Comparison of ENCODE assay signal across 20 cellular contexts in the genomic region with DNA sequence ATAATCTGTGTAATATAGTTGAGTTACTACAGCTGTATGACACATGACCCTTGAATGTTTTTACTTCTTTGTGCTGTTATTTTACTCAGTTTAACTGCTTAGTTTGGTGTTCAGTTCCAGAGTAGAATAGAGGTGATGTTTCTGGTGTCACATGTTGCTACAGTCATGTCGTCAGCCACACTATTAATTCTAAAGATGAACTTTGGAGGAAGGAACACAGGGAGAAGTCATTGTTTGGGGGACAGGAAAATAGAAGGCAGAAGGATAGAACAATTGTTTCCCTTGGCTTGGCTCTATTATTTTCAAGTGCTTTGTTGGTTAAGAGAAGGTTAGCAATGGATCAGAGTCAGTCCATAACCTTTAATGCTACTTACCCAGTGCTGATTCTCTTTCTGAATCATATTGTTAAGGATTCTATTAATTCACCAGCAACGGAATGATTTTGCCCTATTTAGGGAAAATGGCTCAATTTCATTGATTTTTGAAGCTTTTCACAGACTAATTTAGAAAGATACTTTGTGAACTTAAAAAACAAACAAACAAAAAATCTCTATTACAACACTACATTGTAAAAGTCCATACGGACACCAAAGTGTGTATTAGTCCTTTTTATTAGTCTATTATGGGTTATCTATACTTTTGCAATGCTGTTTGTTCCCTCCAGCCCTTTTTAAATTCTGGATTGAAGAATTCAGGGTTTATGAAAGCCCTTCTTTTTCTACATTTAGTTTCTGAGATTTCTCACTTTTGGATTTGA.
DNase-seq lines count a peak whose midpoint lies in the region; ATAC-seq and TF ChIP-seq lines count a peak whose summit lies in the region.
"Had no signal": no experiment of that assay in that cellular context is flagged by ENCODE, and none has a peak within 500 bp of the region (broad histone marks: within the 10 kb centered on the region; RNA-seq: fewer than 3 reads in every experiment).

No MANE protein-coding gene starts in this region.

- no peaks in the 10 kb centered on the region for H3K9me3 ChIP-seq in heart left ventricle
- H3K9me3 ChIP-seq in uterus = no peaks in the 10 kb centered on the region

- H3K4me1 ChIP-seq in heart left ventricle (peaks cover 0 to 24% (median 0%) of the 10 kb centered on the region in 12 donors), uterus (no peaks in the 10 kb centered on the region)
- H3K4me1 ChIP-seq: BLaER1 had no signal

- H3K27me3 Mint-ChIP-seq in endothelial cell (ENCODE audit: unreplicated experiment) (peaks cover 2% of the 10 kb centered on the region), nephron (ENCODE audit: low read depth) (no peaks in the 10 kb centered on the region), nephron progenitor cell (ENCODE audit: low read depth, poor library complexity) (no peaks in the 10 kb centered on the region)
- peaks cover 14% of the 10 kb centered on the region for H3K27me3 Mint-ChIP-seq in activated CD4-positive, alpha-beta memory T cell treated with anti-CD3 and anti-CD28 coated beads, Interleukin-2, amount 10 ng/mL, durations not matched to agents 7 days and 5 days

- H3K36me3 Mint-ChIP-seq in endothelial cell (ENCODE audit: low read depth, unreplicated experiment) (no peaks in the 10 kb centered on the region), nephron (ENCODE audit: low read depth) (peaks cover 33% of the 10 kb centered on the region), nephron progenitor cell (ENCODE audit: low read depth) (no peaks in the 10 kb centered on the region)
- H3K36me3 Mint-ChIP-seq in activated CD4-positive, alpha-beta memory T cell treated with anti-CD3 and anti-CD28 coated beads, Interleukin-2, amount 10 ng/mL, durations not matched to agents 7 days and 5 days (ENCODE audit: low read depth) = no peaks in the 10 kb centered on the region
- H3K36me3 Mint-ChIP-seq: CD8-positive, alpha-beta T cell had no signal

- H3K4me3 ChIP-seq in heart left ventricle (no peak overlapping the region), uterus (no peak overlapping the region)
- H3K4me3 ChIP-seq: BLaER1 had no signal

- H3K27me3 ChIP-seq in heart left ventricle (no peaks in the 10 kb centered on the region), uterus (no peaks in the 10 kb centered on the region)
- H3K27me3 ChIP-seq: BLaER1 had no signal

- H3K4me3 Mint-ChIP-seq in endothelial cell (ENCODE audit: unreplicated experiment) = no peak overlapping the region
- H3K4me3 Mint-ChIP-seq in nephron = no peak overlapping the region
- no peak overlapping the region for H3K4me3 Mint-ChIP-seq in activated CD4-positive, alpha-beta memory T cell treated with anti-CD3 and anti-CD28 coated beads, Interleukin-2, amount 10 ng/mL, durations not matched to agents 7 days and 5 days
- no peak overlapping the region for H3K4me3 Mint-ChIP-seq in nephron progenitor cell
- H3K4me3 Mint-ChIP-seq: CD8-positive, alpha-beta T cell had no signal

- intact Hi-C loops in heart left ventricle (cut with DNase I) = no loop called here
- intact Hi-C loops in cardiac septum (cut with DNase I) = no loop called here
- intact Hi-C loops in uterus (cut with DNase I; ENCODE audit: low total_unique reads) = no loop called here

- H3K4me1 Mint-ChIP-seq in endothelial cell (ENCODE audit: unreplicated experiment) = peaks cover 11% of the 10 kb centered on the region
- peaks cover 5% of the 10 kb centered on the region for H3K4me1 Mint-ChIP-seq in nephron
- no peaks in the 10 kb centered on the region for H3K4me1 Mint-ChIP-seq in activated CD4-positive, alpha-beta memory T cell treated with anti-CD3 and anti-CD28 coated beads, Interleukin-2, amount 10 ng/mL, durations not matched to agents 7 days and 5 days
- H3K4me1 Mint-ChIP-seq in nephron progenitor cell = peaks cover 15% of the 10 kb centered on the region

- H3K9me3 Mint-ChIP-seq in endothelial cell (ENCODE audit: unreplicated experiment) (no peaks in the 10 kb centered on the region), nephron (no peaks in the 10 kb centered on the region), nephron progenitor cell (peaks cover 11% of the 10 kb centered on the region)
- no peaks in the 10 kb centered on the region for H3K9me3 Mint-ChIP-seq in activated CD4-positive, alpha-beta memory T cell treated with anti-CD3 and anti-CD28 coated beads, Interleukin-2, amount 10 ng/mL, durations not matched to agents 7 days and 5 days
- H3K9me3 Mint-ChIP-seq: CD8-positive, alpha-beta T cell had no signal

- WGBS in heart left ventricle, 4 donors = 73 to 80% (median 78%) methylated on average over 3 of the region's 3 CpGs

- TF ChIP-seq POLR2A in heart left ventricle (IDR thresholded peaks at IDR 0.05) = no peak
- no peak for TF ChIP-seq POLR2A in uterus (IDR thresholded peaks at IDR 0.05)

- H3K36me3 ChIP-seq in heart left ventricle (peaks cover 0 to 30% (median 3%) of the 10 kb centered on the region in 9 donors), uterus (no peaks in the 10 kb centered on the region)
- H3K36me3 ChIP-seq: BLaER1 had no signal

- DNase-seq in heart left ventricle (no peak), cardiac septum (ENCODE audit: low spot score) (no peak), endothelial cell (ENCODE audit: low spot score) (no peak), uterus (no peak), nephron progenitor cell (no peak)
- DNase-seq in activated CD4-positive, alpha-beta memory T cell treated with anti-CD3 and anti-CD28 coated beads, Interleukin-2, amount 10 ng/mL, durations not matched to agents 7 days and 5 days = no peak
- no peak for DNase-seq in activated CD4-positive, CD25-positive, alpha-beta regulatory T cell treated with anti-CD3 and anti-CD28 coated beads, Interleukin-2, amount 50 U/mL, for 72 hours
- DNase-seq: Calu3; CD8-positive, alpha-beta T cell; EL; KG1; MV-4-11; NCI-H1417; NCI-H187 treated with DMSO at 0.1 percent for 48 hours; NCI-H345; NCI-H526; PC-3 had no signal

- CTCF ChIA-PET in activated CD4-positive, alpha-beta memory T cell treated with anti-CD3 and anti-CD28 coated beads, Interleukin-2, amount 10 ng/mL, durations not matched to agents 7 days and 5 days (lab: Charles Lee) = no interaction called here

- H3K27ac ChIP-seq in heart left ventricle = peak overlapping the region in 2 of 12 donors; percentile 4 to 6
- peak overlapping the region; percentile 42 to 79 for H3K27ac ChIP-seq in uterus
- H3K27ac ChIP-seq: BLaER1, RWPE1 had no signal

- POLR2A ChIA-PET in activated CD4-positive, alpha-beta memory T cell treated with anti-CD3 and anti-CD28 coated beads, Interleukin-2, amount 10 ng/mL, durations not matched to agents 7 days and 5 days (lab: Charles Lee) = no interaction called here

- peak overlapping the region; percentile 51 for H3K27ac Mint-ChIP-seq in endothelial cell (ENCODE audit: unreplicated experiment)
- peak overlapping the region; percentile 26 to 90 (median 76) for H3K27ac Mint-ChIP-seq in nephron
- H3K27ac Mint-ChIP-seq in activated CD4-positive, alpha-beta memory T cell treated with anti-CD3 and anti-CD28 coated beads, Interleukin-2, amount 10 ng/mL, durations not matched to agents 7 days and 5 days = no peak overlapping the region
- no peak overlapping the region for H3K27ac Mint-ChIP-seq in nephron progenitor cell
- H3K27ac Mint-ChIP-seq: CD8-positive, alpha-beta T cell had no signal

- ATAC-seq in heart left ventricle = peak in 3 of 4 donors; percentile 28 to 52 (median 41)
- ATAC-seq: CD8-positive, alpha-beta T cell; PC-3 had no signal

- TF ChIP-seq CTCF in heart left ventricle (IDR thresholded peaks at IDR 0.05) = no peak
- no peak for TF ChIP-seq CTCF in endothelial cell (IDR thresholded peaks at IDR 0.05; ENCODE audit: unreplicated experiment)
- TF ChIP-seq CTCF in nephron (IDR thresholded peaks at IDR 0.05; ENCODE audit: unreplicated experiment in 3 of 3) = no peak
- TF ChIP-seq CTCF in uterus (IDR thresholded peaks at IDR 0.05) = no peak
- no peak for TF ChIP-seq CTCF in nephron progenitor cell (IDR thresholded peaks at IDR 0.05)

Comparison
In these comparisons a context has a peak if more than half of its experiments do, and no peak if none do; other contexts are left out.
1. H3K27ac Mint-ChIP-seq: peak in endothelial cell (single experiment) and nephron (3 of 3); none in activated CD4-positive, alpha-beta memory T cell treated with anti-CD3 and anti-CD28 coated beads, Interleukin-2, amount 10 ng/mL, durations not matched to agents 7 days and 5 days (single experiment) and nephron progenitor cell (single experiment).